Comparison of ENCODE assay signal across 20 cellular contexts in the genomic region with DNA sequence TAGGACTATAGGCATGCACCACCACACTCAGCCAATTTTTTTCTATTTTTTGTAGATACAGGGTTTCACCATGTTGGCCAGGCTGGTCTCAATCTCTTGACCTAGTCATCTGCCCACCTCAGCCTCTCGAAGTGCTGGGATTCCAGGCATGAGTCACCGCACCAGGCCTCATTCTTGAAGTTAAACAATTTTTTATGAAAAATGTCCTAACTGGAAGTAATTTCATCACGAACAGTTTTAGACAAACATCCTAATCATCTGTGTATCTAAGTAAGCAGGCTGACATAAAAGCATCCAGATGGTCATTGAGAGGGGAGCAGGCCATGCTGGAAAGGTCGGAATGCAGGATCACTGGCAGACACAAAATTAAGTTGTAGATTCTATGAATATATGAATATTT.
DNase-seq lines count a peak whose midpoint lies in the region; ATAC-seq, FAIRE-seq and TF ChIP-seq lines count a peak whose summit lies in the region.
"Had no signal": no experiment of that assay in that cellular context is flagged by ENCODE, and none has a peak within 500 bp of the region (broad histone marks: within the 10 kb centered on the region; RNA-seq: fewer than 3 reads in every experiment).

No MANE protein-coding gene starts in this region.

- H3K36me3 Mint-ChIP-seq in naive thymus-derived CD8-positive, alpha-beta T cell, result peaks cover 8 to 37% (median 9%) of the 10 kb centered on the region in 3 donors

- H3K9me3 Mint-ChIP-seq in naive thymus-derived CD8-positive, alpha-beta T cell, result no peaks in the 10 kb centered on the region
- H3K9me3 Mint-ChIP-seq: immature natural killer cell; T-helper 1 cell treated with Interleukin-12 subunit alpha and Interleukin-12 subunit beta and Interleukin-4 antibody, amounts not matched to agents 30 μg/mL and 1 μg/mL, for 36 hours had no signal

- POLR2A ChIA-PET in naive thymus-derived CD8-positive, alpha-beta T cell (lab: Charles Lee), result interaction anchor here (0.7 kb wide), 1 partner anchor 170 kb away, joined by 3 read pairs; no protein-coding TSS in a partner anchor

- no peaks in the 10 kb centered on the region for H3K36me3 ChIP-seq in colonic mucosa

- no peaks in the 10 kb centered on the region for H3K4me1 ChIP-seq in colonic mucosa
- H3K4me1 ChIP-seq: ascending aorta, Caco-2 had no signal

- no peak overlapping the region for H3K4me3 Mint-ChIP-seq in naive thymus-derived CD8-positive, alpha-beta T cell
- H3K4me3 Mint-ChIP-seq: immature natural killer cell; T-helper 1 cell treated with Interleukin-12 subunit alpha and Interleukin-12 subunit beta and Interleukin-4 antibody, amounts not matched to agents 30 μg/mL and 1 μg/mL, for 36 hours had no signal

- H3K27ac ChIP-seq in colonic mucosa, result no peak overlapping the region
- H3K27ac ChIP-seq: ascending aorta had no signal

- H3K27me3 Mint-ChIP-seq in naive thymus-derived CD8-positive, alpha-beta T cell, result peaks cover 0 to 2% (median 0%) of the 10 kb centered on the region in 5 donors

- H3K9ac ChIP-seq in colonic mucosa (ENCODE audit: low read depth in 2 of 2, low read length in 2 of 2), result no peak overlapping the region

- H3K4me3 ChIP-seq in AG10803 (ENCODE audit: low read length), result no peak overlapping the region
- H3K4me3 ChIP-seq in colonic mucosa, result no peak overlapping the region
- H3K4me3 ChIP-seq: ascending aorta had no signal

- TF ChIP-seq POLR2A in GM12892 (IDR thresholded peaks at IDR 0.05; ENCODE audit: low read depth, low read length), result no peak

- H3K27me3 ChIP-seq in colonic mucosa, result no peaks in the 10 kb centered on the region
- H3K27me3 ChIP-seq: ascending aorta had no signal

- H3K27ac Mint-ChIP-seq in naive thymus-derived CD8-positive, alpha-beta T cell, result no peak overlapping the region
- H3K27ac Mint-ChIP-seq: immature natural killer cell; T-helper 1 cell treated with Interleukin-12 subunit alpha and Interleukin-12 subunit beta and Interleukin-4 antibody, amounts not matched to agents 30 μg/mL and 1 μg/mL, for 36 hours had no signal

- no peaks in the 10 kb centered on the region for H3K9me3 ChIP-seq in colonic mucosa
- H3K9me3 ChIP-seq: ascending aorta, Caco-2 had no signal

- TF ChIP-seq CTCF in AG10803 (conservative IDR thresholded peaks at IDR 0.05; ENCODE audit: low read length) (no peak), colonic mucosa (IDR thresholded peaks at IDR 0.05) (no peak)

- intact Hi-C loops in colonic mucosa (cut with DNase I), result no loop called here

- no peak for FAIRE-seq in GM12892 (lab: Jason Lieb, UNC)
- FAIRE-seq: HTR-8/SVneo had no signal

- ATAC-seq in HG03280 (IDR thresholded peaks at IDR 0.05; ENCODE audit: unreplicated experiment), result no peak
- no peak for ATAC-seq in naive thymus-derived CD8-positive, alpha-beta T cell

- no peaks in the 10 kb centered on the region for H3K4me1 Mint-ChIP-seq in naive thymus-derived CD8-positive, alpha-beta T cell
- H3K4me1 Mint-ChIP-seq: immature natural killer cell had no signal

- DNase-seq in AG10803 (ENCODE audit: low read depth) (peak; percentile 88), HT1080 (ENCODE audit: low read depth) (peak; percentile 14), colonic mucosa (peak; percentile 4), iris pigment epithelial cell (ENCODE audit: low read depth) (peak; percentile 95), GM12892 (ENCODE audit: insufficient read length) (no peak), DMS153 (lab: John Stamatoyannopoulos, UW) (no peak)
- DNase-seq in naive thymus-derived CD8-positive, alpha-beta T cell, result no peak
- DNase-seq: activated naive CD4-positive, alpha-beta T cell; Caco-2; cortex of kidney; immature natural killer cell; Kasumi-1; NCI-H1105 treated with DMSO at 0.1 percent for 48 hours; NCI-H69; nucleus accumbens; OCI-M1 had no signal

Comparison
In these comparisons a context has a peak if more than half of its experiments do, and no peak if none do; other contexts are left out.
1. DNase-seq: peak in AG10803 (single experiment), HT1080 (single experiment), colonic mucosa (single experiment) and iris pigment epithelial cell (single experiment); none in GM12892 (single experiment), DMS153 (single experiment) and naive thymus-derived CD8-positive, alpha-beta T cell (0 of 10).